Comparison of ENCODE assay signal across 1 cellular context in genomic region chr9:81416476-81417298, GRCh38.
TF ChIP-seq lines count a peak whose summit lies in the region.

No MANE protein-coding gene starts in this region.

TF ChIP-seq in HepG2, 621 proteins besides CTCF, POLR2A, EP300 and RAD21 (continued from another document):
- TF ChIP-seq ZUFSP (CRISPR knock-in tag; IDR thresholded peaks at IDR 0.05; ENCODE audit: borderline replicate concordance), result no peak
- no peak for TF ChIP-seq YEATS4 (CRISPR knock-in tag; IDR thresholded peaks at IDR 0.05; ENCODE audit: borderline replicate concordance)
- TF ChIP-seq ZEB1 (IDR thresholded peaks at IDR 0.05; ENCODE audit: insufficient replicate concordance, low read depth), result no peak
TF ChIP-seq in HepG2: peak in this region for 0.
